ENCODE assay signal across 21 cellular contexts in genomic region chr22:25726241-25726640, GRCh38. TPM values are rescaled to one million over a fixed set of nuclear protein-coding genes. Genes with fewer than 3 reads are reported as not detected.
DNase-seq lines count a peak whose midpoint lies in the region; ATAC-seq and TF ChIP-seq lines count a peak whose summit lies in the region.
"Had no signal": no experiment of that assay in that cellular context is flagged by ENCODE, and none has a peak within 500 bp of the region (broad histone marks: within the 10 kb centered on the region; RNA-seq: fewer than 3 reads in every experiment).

No MANE protein-coding gene starts in this region.

- peak; percentile 73 for ATAC-seq in activated CD8-positive, alpha-beta T cell treated with anti-CD3 and anti-CD28 coated beads for 36 hours
- ATAC-seq in activated CD8-positive, alpha-beta T cell treated with anti-CD3 and anti-CD28 coated beads, Interleukin-2, amount 10 ng/mL, durations not matched to agents 7 days and 5 days = no peak
- ATAC-seq: A549; foreskin keratinocyte; naive thymus-derived CD4-positive, alpha-beta T cell had no signal

- no peak overlapping the region for H3K9ac ChIP-seq in smooth muscle cell (ENCODE audit: low read depth)
- H3K9ac ChIP-seq: parathyroid adenoma had no signal

- no peak overlapping the region for H2AFZ ChIP-seq in smooth muscle cell (ENCODE audit: low read depth)
- H2AFZ ChIP-seq: parathyroid adenoma had no signal

- peak overlapping the region; percentile 77 for H3K27ac Mint-ChIP-seq in activated CD8-positive, alpha-beta T cell treated with anti-CD3 and anti-CD28 coated beads for 36 hours
- no peak overlapping the region for H3K27ac Mint-ChIP-seq in activated CD8-positive, alpha-beta T cell treated with anti-CD3 and anti-CD28 coated beads, Interleukin-2, amount 10 ng/mL, durations not matched to agents 7 days and 5 days
- H3K27ac Mint-ChIP-seq in T-helper 2 cell treated with Interferon-gamma antibody and Interleukin-4, amounts not matched to agents 5 μg/mL and 100 μg/mL, for 36 hours = peak overlapping the region; percentile 92
- H3K27ac Mint-ChIP-seq in chondrocyte (ENCODE audit: unreplicated experiment) = peak overlapping the region; percentile 60
- no peak overlapping the region for H3K27ac Mint-ChIP-seq in Calu3 (ENCODE audit: unreplicated experiment)

- no peaks in the 10 kb centered on the region for H3K36me3 ChIP-seq in smooth muscle cell (ENCODE audit: low read depth)
- H3K36me3 ChIP-seq: brain microvascular endothelial cell had no signal

- H3K4me1 ChIP-seq in smooth muscle cell (ENCODE audit: low read depth) = no peaks in the 10 kb centered on the region
- H3K4me1 ChIP-seq: A549, foreskin keratinocyte, parathyroid adenoma had no signal

- H3K36me3 Mint-ChIP-seq in activated CD8-positive, alpha-beta T cell treated with anti-CD3 and anti-CD28 coated beads for 36 hours (ENCODE audit: low read depth) = peaks cover 2% of the 10 kb centered on the region
- peaks cover 44% of the 10 kb centered on the region for H3K36me3 Mint-ChIP-seq in activated CD8-positive, alpha-beta T cell treated with anti-CD3 and anti-CD28 coated beads, Interleukin-2, amount 10 ng/mL, durations not matched to agents 7 days and 5 days (ENCODE audit: low read depth)
- peaks cover 63% of the 10 kb centered on the region for H3K36me3 Mint-ChIP-seq in T-helper 2 cell treated with Interferon-gamma antibody and Interleukin-4, amounts not matched to agents 5 μg/mL and 100 μg/mL, for 36 hours (ENCODE audit: low read depth)
- no peaks in the 10 kb centered on the region for H3K36me3 Mint-ChIP-seq in chondrocyte (ENCODE audit: low read depth)
- no peaks in the 10 kb centered on the region for H3K36me3 Mint-ChIP-seq in Calu3 (ENCODE audit: insufficient read depth, unreplicated experiment)

- DNase-seq in activated CD8-positive, alpha-beta T cell treated with anti-CD3 and anti-CD28 coated beads for 36 hours = peak; percentile 33
- DNase-seq in activated CD8-positive, alpha-beta T cell treated with anti-CD3 and anti-CD28 coated beads, Interleukin-2, amount 10 ng/mL, durations not matched to agents 7 days and 5 days = no peak
- DNase-seq in T-helper 2 cell treated with Interferon-gamma antibody and Interleukin-4, amounts not matched to agents 5 μg/mL and 100 μg/mL, for 36 hours (ENCODE audit: low spot score) = peak; percentile 60
- DNase-seq in chondrocyte (ENCODE audit: low spot score) (no peak), smooth muscle cell (lab: John Stamatoyannopoulos, UW; ENCODE audit: unreplicated experiment) (no peak), Calu3 (no peak), NCI-H1092 (lab: John Stamatoyannopoulos, UW) (no peak)
- no peak for DNase-seq in activated effector memory CD4-positive, alpha-beta T cell treated with anti-CD3 and anti-CD28 coated beads, Interleukin-2, amount 50 U/mL, for 16 hours
- DNase-seq: brain microvascular endothelial cell; cortex of kidney; foreskin keratinocyte; hippocampal formation; NCI-H1105; NCI-H526; stimulated activated CD4-positive, alpha-beta T cell treated with anti-CD3 and anti-CD28 coated beads, Interleukin-2, amount 100 ng/mL, for 24 hours had no signal

- no peaks in the 10 kb centered on the region for H3K79me2 ChIP-seq in smooth muscle cell (ENCODE audit: low read depth)
- H3K79me2 ChIP-seq: parathyroid adenoma had no signal

- H3K4me2 ChIP-seq in smooth muscle cell = peak overlapping the region; percentile 38
- H3K4me2 ChIP-seq: A549 had no signal

- no peak overlapping the region for H3K4me3 Mint-ChIP-seq in activated CD8-positive, alpha-beta T cell treated with anti-CD3 and anti-CD28 coated beads for 36 hours
- no peak overlapping the region for H3K4me3 Mint-ChIP-seq in activated CD8-positive, alpha-beta T cell treated with anti-CD3 and anti-CD28 coated beads, Interleukin-2, amount 10 ng/mL, durations not matched to agents 7 days and 5 days
- H3K4me3 Mint-ChIP-seq in T-helper 2 cell treated with Interferon-gamma antibody and Interleukin-4, amounts not matched to agents 5 μg/mL and 100 μg/mL, for 36 hours = peak overlapping the region; percentile 55
- no peak overlapping the region for H3K4me3 Mint-ChIP-seq in chondrocyte (ENCODE audit: unreplicated experiment)
- no peak overlapping the region for H3K4me3 Mint-ChIP-seq in Calu3 (ENCODE audit: low read depth, unreplicated experiment)

- no TSS peak for BruUV-seq in Calu3 (replicated peaks; lab: Mats Ljungman, UMichigan)

- no peaks in the 10 kb centered on the region for H3K27me3 ChIP-seq in smooth muscle cell (ENCODE audit: low read depth)
- H3K27me3 ChIP-seq: brain microvascular endothelial cell, foreskin keratinocyte had no signal

- intact Hi-C loops in activated CD8-positive, alpha-beta T cell treated with anti-CD3 and anti-CD28 coated beads for 36 hours (cut with micrococcal nuclease) = no loop called here
- intact Hi-C loops in Calu3 (cut with micrococcal nuclease; ENCODE audit: unreplicated experiment) = no loop called here

- POLR2A ChIA-PET in activated CD8-positive, alpha-beta T cell treated with anti-CD3 and anti-CD28 coated beads for 36 hours (lab: Charles Lee) = interaction anchor here (0.9 to 1.4 kb wide), 2 partner anchors 11 to 40 kb away, joined by 3 to 4 read pairs; no protein-coding TSS in a partner anchor
- POLR2A ChIA-PET in activated CD8-positive, alpha-beta T cell treated with anti-CD3 and anti-CD28 coated beads, Interleukin-2, amount 10 ng/mL, durations not matched to agents 7 days and 5 days (lab: Charles Lee) = interaction anchor here (0.6 to 1.4 kb wide), 3 partner anchors 14 to 186 kb away, joined by 3 to 4 read pairs (median 3); no protein-coding TSS in a partner anchor

- no peak overlapping the region for H3K4me3 ChIP-seq in smooth muscle cell
- H3K4me3 ChIP-seq: A549 had no signal

- H3K27ac ChIP-seq in smooth muscle cell (ENCODE audit: low read depth) = no peak overlapping the region
- H3K27ac ChIP-seq: A549, brain microvascular endothelial cell, foreskin keratinocyte, parathyroid adenoma had no signal

- peaks cover 6% of the 10 kb centered on the region for H3F3A ChIP-seq in smooth muscle cell (ENCODE audit: low read depth)

- CTCF ChIA-PET in activated CD8-positive, alpha-beta T cell treated with anti-CD3 and anti-CD28 coated beads for 36 hours (lab: Charles Lee) = interaction anchor here (1.1 to 2.3 kb wide), 5 partner anchors 15 to 274 kb away, joined by 3 to 8 read pairs (median 4); no protein-coding TSS in a partner anchor
- CTCF ChIA-PET in activated CD8-positive, alpha-beta T cell treated with anti-CD3 and anti-CD28 coated beads, Interleukin-2, amount 10 ng/mL, durations not matched to agents 7 days and 5 days (lab: Charles Lee) = interaction anchor here (0.6 to 1.8 kb wide), 7 partner anchors 12 to 265 kb away, joined by 3 to 7 read pairs (median 4); partner anchors contain the start of gene MYO18B
- CTCF ChIA-PET in Calu3 (lab: Charles Lee) = interaction anchor here (0.7 kb wide), 1 partner anchor 182 kb away, joined by 3 read pairs; no protein-coding TSS in a partner anchor

- H3K4me1 Mint-ChIP-seq in activated CD8-positive, alpha-beta T cell treated with anti-CD3 and anti-CD28 coated beads for 36 hours (ENCODE audit: low read depth) = peaks cover 9% of the 10 kb centered on the region
- peaks cover 16% of the 10 kb centered on the region for H3K4me1 Mint-ChIP-seq in activated CD8-positive, alpha-beta T cell treated with anti-CD3 and anti-CD28 coated beads, Interleukin-2, amount 10 ng/mL, durations not matched to agents 7 days and 5 days (ENCODE audit: low read depth)
- H3K4me1 Mint-ChIP-seq in T-helper 2 cell treated with Interferon-gamma antibody and Interleukin-4, amounts not matched to agents 5 μg/mL and 100 μg/mL, for 36 hours (ENCODE audit: low read depth) = peaks cover 37% of the 10 kb centered on the region
- H3K4me1 Mint-ChIP-seq in chondrocyte (ENCODE audit: low read depth) = peaks cover 3% of the 10 kb centered on the region
- peaks cover 8% of the 10 kb centered on the region for H3K4me1 Mint-ChIP-seq in Calu3 (ENCODE audit: low read depth, unreplicated experiment)

- no peak for TF ChIP-seq CTCF in activated CD8-positive, alpha-beta T cell treated with anti-CD3 and anti-CD28 coated beads for 36 hours (IDR thresholded peaks at IDR 0.05)
- no peak for TF ChIP-seq CTCF in chondrocyte (IDR thresholded peaks at IDR 0.05)
- no peak for TF ChIP-seq CTCF in smooth muscle cell (IDR thresholded peaks at IDR 0.05; ENCODE audit: borderline replicate concordance, insufficient read depth, poor library complexity, severe bottlenecking)
- no peak for TF ChIP-seq CTCF in Calu3 (IDR thresholded peaks at IDR 0.05; ENCODE audit: unreplicated experiment)

- H3K9me3 Mint-ChIP-seq in activated CD8-positive, alpha-beta T cell treated with anti-CD3 and anti-CD28 coated beads for 36 hours = no peaks in the 10 kb centered on the region
- H3K9me3 Mint-ChIP-seq in activated CD8-positive, alpha-beta T cell treated with anti-CD3 and anti-CD28 coated beads, Interleukin-2, amount 10 ng/mL, durations not matched to agents 7 days and 5 days (ENCODE audit: insufficient read depth) = no peaks in the 10 kb centered on the region
- no peaks in the 10 kb centered on the region for H3K9me3 Mint-ChIP-seq in T-helper 2 cell treated with Interferon-gamma antibody and Interleukin-4, amounts not matched to agents 5 μg/mL and 100 μg/mL, for 36 hours
- no peaks in the 10 kb centered on the region for H3K9me3 Mint-ChIP-seq in chondrocyte (ENCODE audit: low read depth)
- H3K9me3 Mint-ChIP-seq in Calu3 (ENCODE audit: low read depth, unreplicated experiment) = no peaks in the 10 kb centered on the region
- H3K9me3 Mint-ChIP-seq: naive thymus-derived CD4-positive, alpha-beta T cell had no signal

- 37% methylated on average over 4 of the region's 4 CpGs for WGBS in smooth muscle cell (ENCODE audit: low lambda C conversion rate)

- H3K9me3 ChIP-seq in smooth muscle cell (replicated peaks; ENCODE audit: low read depth) = no peaks in the 10 kb centered on the region
- H3K9me3 ChIP-seq: A549 had no signal

- H4K20me1 ChIP-seq in smooth muscle cell (ENCODE audit: low read depth) = no peaks in the 10 kb centered on the region

- H3K27me3 Mint-ChIP-seq in activated CD8-positive, alpha-beta T cell treated with anti-CD3 and anti-CD28 coated beads for 36 hours = no peaks in the 10 kb centered on the region
- no peaks in the 10 kb centered on the region for H3K27me3 Mint-ChIP-seq in activated CD8-positive, alpha-beta T cell treated with anti-CD3 and anti-CD28 coated beads, Interleukin-2, amount 10 ng/mL, durations not matched to agents 7 days and 5 days (ENCODE audit: low read depth)
- no peaks in the 10 kb centered on the region for H3K27me3 Mint-ChIP-seq in T-helper 2 cell treated with Interferon-gamma antibody and Interleukin-4, amounts not matched to agents 5 μg/mL and 100 μg/mL, for 36 hours (ENCODE audit: low read depth)
- H3K27me3 Mint-ChIP-seq in chondrocyte (ENCODE audit: low read depth) = no peaks in the 10 kb centered on the region
- H3K27me3 Mint-ChIP-seq in Calu3 (ENCODE audit: unreplicated experiment) = no peaks in the 10 kb centered on the region

RNA-seq across cellular contexts. Expression of gene MYO18B, which starts 15.7 kb away (rescaled TPM):
- 1 to 10 TPM; 1.6 to 1.8 TPM for total RNA-seq in activated CD8-positive, alpha-beta T cell treated with anti-CD3 and anti-CD28 coated beads for 36 hours
- 1 to 10 TPM; 1.2 TPM for total RNA-seq in activated CD8-positive, alpha-beta T cell treated with anti-CD3 and anti-CD28 coated beads, Interleukin-2, amount 10 ng/mL, durations not matched to agents 7 days and 5 days
- total RNA-seq in chondrocyte (0.10 to 0.20 TPM in 2 of 3 replicates, not detected in the other), smooth muscle cell (0.13 and 4.3 TPM in 2 replicates), Calu3 (2022) (0.59 TPM in 1 of 2 replicates, not detected in the other)
- polyA plus RNA-seq in smooth muscle cell = 1.2 TPM in 2 replicates
- total RNA-seq: foreskin keratinocyte, HT-29, lung microvascular endothelial cell had no signal
- polyA plus RNA-seq: BJ; foreskin keratinocyte; naive thymus-derived CD4-positive, alpha-beta T cell had no signal

Comparison
In these comparisons a context has a peak if more than half of its experiments do, and no peak if none do; other contexts are left out.
1. DNase-seq: peak in activated CD8-positive, alpha-beta T cell treated with anti-CD3 and anti-CD28 coated beads for 36 hours (single experiment) and T-helper 2 cell treated with Interferon-gamma antibody and Interleukin-4, amounts not matched to agents 5 μg/mL and 100 μg/mL, for 36 hours (single experiment); none in activated CD8-positive, alpha-beta T cell treated with anti-CD3 and anti-CD28 coated beads, Interleukin-2, amount 10 ng/mL, durations not matched to agents 7 days and 5 days (single experiment), chondrocyte (single experiment), smooth muscle cell (single experiment), Calu3 (single experiment), NCI-H1092 (single experiment) and activated effector memory CD4-positive, alpha-beta T cell treated with anti-CD3 and anti-CD28 coated beads, Interleukin-2, amount 50 U/mL, for 16 hours (single experiment).
2. H3K27ac Mint-ChIP-seq: peak in activated CD8-positive, alpha-beta T cell treated with anti-CD3 and anti-CD28 coated beads for 36 hours (single experiment), T-helper 2 cell treated with Interferon-gamma antibody and Interleukin-4, amounts not matched to agents 5 μg/mL and 100 μg/mL, for 36 hours (single experiment) and chondrocyte (single experiment); none in activated CD8-positive, alpha-beta T cell treated with anti-CD3 and anti-CD28 coated beads, Interleukin-2, amount 10 ng/mL, durations not matched to agents 7 days and 5 days (single experiment) and Calu3 (single experiment).